Comparison of ENCODE assay signal across 9 cellular contexts in the genomic region with DNA sequence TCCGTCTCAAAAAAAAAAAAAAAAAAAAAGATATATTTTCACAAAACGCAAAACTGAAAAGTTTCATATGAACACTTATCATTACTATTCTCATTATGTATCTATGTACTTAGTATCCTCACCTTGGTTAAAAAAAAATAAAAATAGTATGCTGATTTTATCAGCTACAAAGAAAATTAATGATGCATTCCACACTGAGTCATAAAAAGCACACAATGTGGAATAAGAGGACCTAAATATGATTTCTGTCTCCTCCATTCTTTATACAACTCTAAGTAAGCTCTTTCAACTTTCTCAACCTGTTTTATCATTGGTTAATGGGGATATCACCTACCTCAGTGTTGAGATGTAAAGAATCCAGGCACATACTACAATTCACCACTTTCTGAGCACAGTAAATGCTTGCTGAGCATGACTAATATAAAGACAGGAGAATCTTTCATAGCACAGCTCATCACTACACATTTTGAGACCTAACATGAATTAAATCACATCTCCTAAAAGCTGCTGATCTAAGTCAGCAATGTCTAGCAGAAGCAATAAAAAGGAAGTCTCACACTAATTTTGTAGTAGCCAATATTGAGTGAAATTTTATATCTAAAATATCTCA. TPM values are rescaled to one million over a fixed set of nuclear protein-coding genes. Genes with fewer than 3 reads are reported as not detected.
DNase-seq lines count a peak whose midpoint lies in the region; ATAC-seq and TF ChIP-seq lines count a peak whose summit lies in the region.
"Had no signal": no experiment of that assay in that cellular context is flagged by ENCODE, and none has a peak within 500 bp of the region (broad histone marks: within the 10 kb centered on the region; RNA-seq: fewer than 3 reads in every experiment).

No MANE protein-coding gene starts in this region.

- peaks cover 72% of the 10 kb centered on the region for H3K4me1 Mint-ChIP-seq in stimulated activated naive CD8-positive, alpha-beta T cell treated with anti-CD3 and anti-CD28 coated beads, Interleukin-15, amount 100 ng/mL, for 72 hours

- peak overlapping the region in 1 of 2 donors; percentile 34 for H3K27ac Mint-ChIP-seq in stimulated activated naive CD8-positive, alpha-beta T cell treated with anti-CD3 and anti-CD28 coated beads, Interleukin-15, amount 100 ng/mL, for 72 hours

- H3K4me1 ChIP-seq in cardiac muscle cell (ENCODE audit: low read depth) (peaks cover 25% of the 10 kb centered on the region), Panc1 (ENCODE audit: control insufficient read depth, insufficient read depth, low read length) (peaks cover 16% of the 10 kb centered on the region), esophagus squamous epithelium (peaks cover 4 to 65% (median 14%) of the 10 kb centered on the region in 3 donors), tibial artery (peaks cover 0 to 47% (median 11%) of the 10 kb centered on the region in 4 donors)

- intact Hi-C loops in left cardiac atrium (cut with DNase I) = no loop called here
- intact Hi-C loops in Panc1 (cut with micrococcal nuclease; ENCODE audit: unreplicated experiment) = no loop called here
- intact Hi-C loops in esophagus squamous epithelium (cut with DNase I) = no loop called here
- intact Hi-C loops in tibial artery (cut with DNase I; ENCODE audit: low total_unique reads) = no loop called here

- H3K4me3 Mint-ChIP-seq in stimulated activated naive CD8-positive, alpha-beta T cell treated with anti-CD3 and anti-CD28 coated beads, Interleukin-15, amount 100 ng/mL, for 72 hours = peak overlapping the region; percentile 43 to 66

- peak overlapping the region; percentile 54 for H3K4me3 ChIP-seq in cardiac muscle cell
- H3K4me3 ChIP-seq in Panc1 (ENCODE audit: low read depth in 2 of 2, low read length in 2 of 2) = peak overlapping the region; percentile 88 to 93; a peak in 3 of 4 replicates
- H3K4me3 ChIP-seq in esophagus squamous epithelium = peak overlapping the region in 3 of 4 donors; percentile 76 to 97 (median 86)
- peak overlapping the region in 1 of 2 donors; percentile 74 for H3K4me3 ChIP-seq in tibial artery

- H3K9me3 Mint-ChIP-seq in stimulated activated naive CD8-positive, alpha-beta T cell treated with anti-CD3 and anti-CD28 coated beads, Interleukin-15, amount 100 ng/mL, for 72 hours = no peaks in the 10 kb centered on the region

- H3K27me3 Mint-ChIP-seq in stimulated activated naive CD8-positive, alpha-beta T cell treated with anti-CD3 and anti-CD28 coated beads, Interleukin-15, amount 100 ng/mL, for 72 hours = no peaks in the 10 kb centered on the region

- 68 to 86% methylated on average over 2 of the region's 2 CpGs for WGBS in esophagus squamous epithelium, 2 donors

- TF ChIP-seq POLR2A in esophagus squamous epithelium (IDR thresholded peaks at IDR 0.05) = no peak

- POLR2A ChIA-PET in Panc1 (lab: Charles Lee) = interaction anchor here (0.6 kb wide), 1 partner anchor 58 kb away, joined by 7 read pairs; no protein-coding TSS in a partner anchor

- in situ Hi-C loops in Panc1 (cut with HindIII; ENCODE audit: low pct_unique_long_range_greater_than_20kb, low sequenced_read_pairs) = no loop called here

- DNase-seq in cardiac muscle cell (ENCODE audit: low read depth in 1 of 2, low spot score in 1 of 2) (no peak), left cardiac atrium (no peak), Panc1 (ENCODE audit: low read depth, low spot score) (no peak), esophagus squamous epithelium (lab: John Stamatoyannopoulos, UW) (no peak), caudate nucleus (lab: John Stamatoyannopoulos, UW) (no peak), tibial artery (no peak)
- no peak for DNase-seq in stimulated activated naive CD8-positive, alpha-beta T cell treated with anti-CD3 and anti-CD28 coated beads, Interleukin-15, amount 100 ng/mL, for 72 hours
- DNase-seq: cerebellar nuclear complex had no signal

- H3K9me3 ChIP-seq in cardiac muscle cell (ENCODE audit: low read depth) (no peaks in the 10 kb centered on the region), Panc1 (ENCODE audit: control insufficient read depth, insufficient read depth, low read depth, low read length) (no peaks in the 10 kb centered on the region), esophagus squamous epithelium (no peaks in the 10 kb centered on the region), tibial artery (no peaks in the 10 kb centered on the region)

- H3K36me3 ChIP-seq in cardiac muscle cell (no peaks in the 10 kb centered on the region), Panc1 (ENCODE audit: control insufficient read depth, insufficient read depth, low read length) (no peaks in the 10 kb centered on the region; the same call in 1 of the 2 replicates), esophagus squamous epithelium (no peaks in the 10 kb centered on the region), tibial artery (no peaks in the 10 kb centered on the region)

- BruUV-seq in Panc1 (replicated peaks; lab: Mats Ljungman, UMichigan) = no TSS peak

- ATAC-seq in left cardiac atrium (no peak), Panc1 (no peak), HG03159 (IDR thresholded peaks at IDR 0.05; ENCODE audit: unreplicated experiment) (no peak)
- ATAC-seq in stimulated activated naive CD8-positive, alpha-beta T cell treated with anti-CD3 and anti-CD28 coated beads, Interleukin-15, amount 100 ng/mL, for 72 hours = peak; percentile 48

- H3K27me3 ChIP-seq in cardiac muscle cell = no peaks in the 10 kb centered on the region
- H3K27me3 ChIP-seq in Panc1 (ENCODE audit: control insufficient read depth, insufficient read depth, low read length) = no peaks in the 10 kb centered on the region
- no peaks in the 10 kb centered on the region for H3K27me3 ChIP-seq in esophagus squamous epithelium
- no peaks in the 10 kb centered on the region for H3K27me3 ChIP-seq in tibial artery

- TF ChIP-seq CTCF in cardiac muscle cell (IDR thresholded peaks at IDR 0.05; ENCODE audit: low read depth, low read length) (no peak), Panc1 (IDR thresholded peaks at IDR 0.05) (no peak), esophagus squamous epithelium (IDR thresholded peaks at IDR 0.05) (no peak), tibial artery (IDR thresholded peaks at IDR 0.05) (no peak)

- H3K27ac ChIP-seq in cardiac muscle cell (no peak overlapping the region), Panc1 (ENCODE audit: low read length) (peak overlapping the region; percentile 93), esophagus squamous epithelium (peak overlapping the region in 1 of 4 donors; percentile 93), caudate nucleus (ENCODE audit: low read depth, low read length) (no peak overlapping the region), tibial artery (no peak overlapping the region)

- CTCF ChIA-PET in Panc1 (lab: Charles Lee) = interaction anchor here (0.7 kb wide), 2 partner anchors 27 to 400 kb away, joined by 3 to 7 read pairs; no protein-coding TSS in a partner anchor

RNA-seq across cellular contexts. Expression of a gene that starts 2.7 kb away (rescaled TPM):
- total RNA-seq in cardiac muscle cell (41.3 and 86.8 TPM in 2 replicates), left cardiac atrium (10 to 100 TPM; 38.0 to 46.4 TPM), Panc1 (2021; ENCODE audit: unreplicated experiment) (53.3 TPM), esophagus squamous epithelium (10 to 100 TPM; 15.9 to 39.9 (median 35.1) TPM)
- polyA plus RNA-seq in cardiac muscle cell = 11.0 and 18.2 TPM in 2 replicates
- 15.6 TPM for polyA plus RNA-seq in Panc1 (2012; ENCODE audit: insufficient read length)
